ENCODE assay signal across 13 cellular contexts in genomic region chr9:134690301-134690751, GRCh38. TPM values are rescaled to one million over a fixed set of nuclear protein-coding genes. Genes with fewer than 3 reads are reported as not detected.
"Had no signal": no experiment of that assay in that cellular context is flagged by ENCODE, and none has a peak within 500 bp of the region (broad histone marks: within the 10 kb centered on the region; RNA-seq: fewer than 3 reads in every experiment).

No MANE protein-coding gene starts in this region.

- H3K27ac Mint-ChIP-seq: activated CD4-positive, alpha-beta memory T cell treated with anti-CD3 and anti-CD28 coated beads for 36 hours; natural killer cell treated with Interleukin-12 subunit alpha and Interleukin-12 subunit beta and Interleukin-15 and Interleukin-18, amount 100 ng/mL, for 72 hours; stimulated activated effector memory CD8-positive, alpha-beta T cell treated with anti-CD3 and anti-CD28 coated beads, Interleukin-12 subunit alpha, Interleukin-12 subunit beta, amount 100 ng/mL, for 72 hours; type B pancreatic cell had no signal

- H3K4me3 ChIP-seq: dorsolateral prefrontal cortex, esophagus squamous epithelium, skin epidermis had no signal

- ATAC-seq: activated T-cell treated with anti-CD3 and anti-CD28 coated beads, Interleukin-2, amount 50 U/mL, for 4 hours had no signal

- H3K4me3 Mint-ChIP-seq: activated CD4-positive, alpha-beta memory T cell treated with anti-CD3 and anti-CD28 coated beads for 36 hours; activated T-cell treated with anti-CD3 and anti-CD28 coated beads, Interleukin-2, amount 50 U/mL, for 4 hours; natural killer cell treated with Interleukin-12 subunit alpha and Interleukin-12 subunit beta and Interleukin-15 and Interleukin-18, amount 100 ng/mL, for 72 hours; stimulated activated effector memory CD8-positive, alpha-beta T cell treated with anti-CD3 and anti-CD28 coated beads, Interleukin-12 subunit alpha, Interleukin-12 subunit beta, amount 100 ng/mL, for 72 hours; type B pancreatic cell had no signal

- H3K36me3 ChIP-seq: esophagus squamous epithelium had no signal

- H3K27me3 ChIP-seq: dorsolateral prefrontal cortex had no signal

- H3K36me3 Mint-ChIP-seq: activated CD4-positive, alpha-beta memory T cell treated with anti-CD3 and anti-CD28 coated beads for 36 hours; activated naive CD4-positive, alpha-beta T cell treated with anti-CD3 and anti-CD28 coated beads, Interleukin-2, amount 50 U/mL, for 72 hours; natural killer cell treated with Interleukin-12 subunit alpha and Interleukin-12 subunit beta and Interleukin-15 and Interleukin-18, amount 100 ng/mL, for 72 hours; stimulated activated effector memory CD8-positive, alpha-beta T cell treated with anti-CD3 and anti-CD28 coated beads, Interleukin-12 subunit alpha, Interleukin-12 subunit beta, amount 100 ng/mL, for 72 hours; type B pancreatic cell had no signal

- DNase-seq: activated effector memory CD4-positive, alpha-beta T cell treated with anti-CD3 and anti-CD28 coated beads, Interleukin-2, amount 50 U/mL, for 16 hours; activated T-cell treated with anti-CD3 and anti-CD28 coated beads, Interleukin-2, amount 50 U/mL, for 4 hours; esophagus squamous epithelium; foreskin melanocyte; occipital lobe had no signal

- H3K9me3 Mint-ChIP-seq: activated CD4-positive, alpha-beta memory T cell treated with anti-CD3 and anti-CD28 coated beads for 36 hours; activated naive CD4-positive, alpha-beta T cell treated with anti-CD3 and anti-CD28 coated beads, Interleukin-2, amount 50 U/mL, for 72 hours; activated T-cell treated with anti-CD3 and anti-CD28 coated beads, Interleukin-2, amount 50 U/mL, for 4 hours; natural killer cell treated with Interleukin-12 subunit alpha and Interleukin-12 subunit beta and Interleukin-15 and Interleukin-18, amount 100 ng/mL, for 72 hours; stimulated activated effector memory CD8-positive, alpha-beta T cell treated with anti-CD3 and anti-CD28 coated beads, Interleukin-12 subunit alpha, Interleukin-12 subunit beta, amount 100 ng/mL, for 72 hours; type B pancreatic cell had no signal

- H3K27me3 Mint-ChIP-seq: activated CD4-positive, alpha-beta memory T cell treated with anti-CD3 and anti-CD28 coated beads for 36 hours; natural killer cell treated with Interleukin-12 subunit alpha and Interleukin-12 subunit beta and Interleukin-15 and Interleukin-18, amount 100 ng/mL, for 72 hours; type B pancreatic cell had no signal

- H3K9me3 ChIP-seq: esophagus squamous epithelium had no signal

- H3K27ac ChIP-seq: dorsolateral prefrontal cortex had no signal

- H3K4me1 Mint-ChIP-seq: stimulated activated effector memory CD8-positive, alpha-beta T cell treated with anti-CD3 and anti-CD28 coated beads, Interleukin-12 subunit alpha, Interleukin-12 subunit beta, amount 100 ng/mL, for 72 hours had no signal

RNA-seq across cellular contexts. Expression of gene COL5A1, which starts 48.7 kb away (rescaled TPM):
- total RNA-seq: natural killer cell treated with Interleukin-12 subunit alpha and Interleukin-12 subunit beta and Interleukin-15 and Interleukin-18, amount 100 ng/mL, for 72 hours; SK-MEL-5 had no signal
